10 cellular contexts compared by ENCODE assay signal in the genomic region with DNA sequence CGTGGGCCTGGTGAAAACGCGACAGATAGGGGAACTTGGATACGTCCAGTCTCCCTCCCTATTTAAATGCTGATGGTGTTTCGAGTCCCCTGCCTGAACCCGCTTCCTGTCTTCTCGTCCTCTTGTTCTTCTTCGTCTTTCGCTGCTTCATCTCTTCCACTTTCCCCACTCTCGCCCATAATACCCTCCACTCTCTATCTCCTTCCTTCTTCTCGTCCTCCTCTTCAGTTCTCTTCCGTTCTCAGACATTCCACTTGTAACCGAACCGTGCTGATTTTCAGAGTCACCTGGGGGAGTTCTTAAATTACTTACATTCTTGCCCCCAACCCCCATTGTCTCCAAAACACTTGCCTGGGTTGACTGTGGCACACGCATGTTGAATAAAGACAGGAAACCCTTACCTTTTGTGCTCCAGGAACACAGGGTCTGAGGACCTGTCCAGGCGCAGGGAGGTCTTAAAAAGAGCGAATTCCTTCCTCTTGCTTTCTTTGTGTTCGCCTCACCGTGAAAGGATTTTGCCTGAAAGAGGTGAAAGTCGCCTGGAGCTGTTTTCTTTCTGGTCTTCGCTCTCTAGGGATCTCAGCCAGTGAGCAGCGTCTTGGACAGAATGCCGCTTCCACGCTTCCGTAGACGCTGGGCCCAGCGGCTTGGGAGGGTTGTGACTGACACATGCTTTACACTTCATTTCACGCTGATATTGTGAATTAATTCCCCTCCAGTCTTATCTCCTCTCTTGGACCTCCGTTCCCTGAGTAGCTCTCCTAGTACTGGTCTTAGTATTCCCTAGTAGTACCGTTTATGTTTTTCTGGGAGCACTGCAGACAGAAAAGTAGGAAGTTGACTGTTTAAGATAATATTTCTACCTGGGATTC.
DNase-seq lines count a peak whose midpoint lies in the region; ATAC-seq and TF ChIP-seq lines count a peak whose summit lies in the region.
"Had no signal": no experiment of that assay in that cellular context is flagged by ENCODE, and none has a peak within 500 bp of the region (broad histone marks: within the 10 kb centered on the region; RNA-seq: fewer than 3 reads in every experiment).

No MANE protein-coding gene starts in this region.

- peak; percentile 65 for DNase-seq in Caki2 (ENCODE audit: low read depth)
- no peak for DNase-seq in choroid plexus epithelial cell (ENCODE audit: low read depth)
- DNase-seq in WERI-Rb-1 = no peak
- DNase-seq in NCI-H128 (lab: John Stamatoyannopoulos, UW; ENCODE audit: unreplicated experiment) = no peak
- DNase-seq in anterior cingulate cortex (lab: John Stamatoyannopoulos, UW) = no peak
- DNase-seq: NCI-H345; stimulated activated CD4-positive, alpha-beta T cell treated with anti-CD3 and anti-CD28 coated beads, Interleukin-12 subunit alpha, Interleukin-12 subunit beta, amount 100 ng/mL, for 4 hours had no signal

- peaks cover 82% of the 10 kb centered on the region for H3K27me3 ChIP-seq in WERI-Rb-1 (ENCODE audit: insufficient read depth, low read depth, severe bottlenecking)

- H3K9me3 ChIP-seq in WERI-Rb-1 (ENCODE audit: severe bottlenecking) = peaks cover 27% of the 10 kb centered on the region

- H3K9me3 Mint-ChIP-seq in IgD-negative memory B cell (peaks cover 12 to 31% (median 26%) of the 10 kb centered on the region in 3 donors), nephron (peaks cover 52% of the 10 kb centered on the region)

- no peak overlapping the region for H3K27ac ChIP-seq in WERI-Rb-1

- peak overlapping the region; percentile 32 for H3K4me3 ChIP-seq in choroid plexus epithelial cell (ENCODE audit: low read depth, low read length)
- H3K4me3 ChIP-seq in WERI-Rb-1 (ENCODE audit: low read depth, low read length) = no peak overlapping the region

- in situ Hi-C loops in Caki2 (cut with HindIII; ENCODE audit: low pct_unique_long_range_greater_than_20kb, low sequenced_read_pairs) = no loop called here

- no peak for ATAC-seq in GM18873 (IDR thresholded peaks at IDR 0.05; ENCODE audit: low FRiP score, unreplicated experiment)

- H3K4me3 Mint-ChIP-seq in IgD-negative memory B cell (peak overlapping the region in 3 of 4 donors; percentile 46 to 82 (median 79)), nephron (peak overlapping the region; percentile 74 to 81 (median 77))

- no peaks in the 10 kb centered on the region for H3K36me3 ChIP-seq in WERI-Rb-1

- H3K4me1 Mint-ChIP-seq in IgD-negative memory B cell = peaks cover 0 to 10% (median 7%) of the 10 kb centered on the region in 3 donors
- no peaks in the 10 kb centered on the region for H3K4me1 Mint-ChIP-seq in nephron

- peaks cover 11% of the 10 kb centered on the region for H3K36me3 Mint-ChIP-seq in IgD-negative memory B cell
- H3K36me3 Mint-ChIP-seq in nephron (ENCODE audit: low read depth) = peaks cover 20% of the 10 kb centered on the region

- H3K27ac Mint-ChIP-seq in IgD-negative memory B cell (peak overlapping the region in 2 of 3 donors; percentile 18 to 42), nephron (no peak overlapping the region)

- H3K27me3 Mint-ChIP-seq in IgD-negative memory B cell (peaks cover 43% of the 10 kb centered on the region), nephron (ENCODE audit: low read depth) (peaks cover 61% of the 10 kb centered on the region)

- TF ChIP-seq CTCF in choroid plexus epithelial cell (conservative IDR thresholded peaks at IDR 0.05; ENCODE audit: low read depth, low read length) = no peak
- no peak for TF ChIP-seq CTCF in nephron (IDR thresholded peaks at IDR 0.05; ENCODE audit: unreplicated experiment in 3 of 3)
- TF ChIP-seq CTCF in WERI-Rb-1 (IDR thresholded peaks at IDR 0.05; ENCODE audit: low read depth, low read length) = no peak

Comparison
In these comparisons a context has a peak if more than half of its experiments do, and no peak if none do; other contexts are left out.
1. H3K27ac Mint-ChIP-seq: peak in IgD-negative memory B cell (2 of 3); none in nephron (0 of 3).